Comparison of ENCODE assay signal across 8 cellular contexts in genomic region chr17:42312285-42313130, GRCh38. TPM values are rescaled to one million over a fixed set of nuclear protein-coding genes. Genes with fewer than 3 reads are reported as not detected.
DNase-seq lines count a peak whose midpoint lies in the region; ATAC-seq and TF ChIP-seq lines count a peak whose summit lies in the region.

No MANE protein-coding gene starts in this region.

- peak; percentile 67 for TF ChIP-seq CTCF in choroid plexus epithelial cell (conservative IDR thresholded peaks at IDR 0.05; ENCODE audit: low read depth, low read length)

- TF ChIP-seq POLR2A in GM19099 (IDR thresholded peaks at IDR 0.05; ENCODE audit: extremely low read depth, insufficient read length, low read depth) = peak; percentile 22

- H3K4me3 ChIP-seq in choroid plexus epithelial cell (ENCODE audit: low read depth, low read length) = peak overlapping the region; percentile 14

- ATAC-seq in left lobe of liver (peak; percentile 82), HG02973 (IDR thresholded peaks at IDR 0.05; ENCODE audit: unreplicated experiment) (no peak)

- DNase-seq in AG08395 (ENCODE audit: low spot score) (peak; percentile 85), NCI-H2107 treated with DMSO at 0.1 percent for 48 hours (lab: John Stamatoyannopoulos, UW; ENCODE audit: unreplicated experiment) (peak; percentile 95), choroid plexus epithelial cell (ENCODE audit: low read depth) (peak; percentile 83), left lobe of liver (ENCODE audit: low spot score) (peak; percentile 88)
- peak; percentile 89 for DNase-seq in activated CD4-positive, alpha-beta T cell treated with anti-CD3 and anti-CD28 coated beads for 48 hours
- peak; percentile 73 to 77 for DNase-seq in stimulated activated CD4-positive, alpha-beta T cell treated with anti-CD3 and anti-CD28 coated beads, Interleukin-2, amount 100 ng/mL, for 48 hours

RNA-seq across cellular contexts. Expression of gene STAT5A, which starts 24.2 kb away (rescaled TPM):
- 10.2 TPM for total RNA-seq in left lobe of liver

RNA-seq across cellular contexts. Expression of gene STAT5B, which starts 36.3 kb away (rescaled TPM):
- 26.3 TPM for total RNA-seq in left lobe of liver
